In genomic region chr20:36773123-36773547, GRCh38 we compare ENCODE assay signal across 8 cellular contexts. TPM values are rescaled to one million over a fixed set of nuclear protein-coding genes. Genes with fewer than 3 reads are reported as not detected.
DNase-seq lines count a peak whose midpoint lies in the region; ATAC-seq and TF ChIP-seq lines count a peak whose summit lies in the region.

No MANE protein-coding gene starts in this region.

- H3K27ac ChIP-seq in DOHH2 (ENCODE audit: low read depth, low read length) (peak overlapping the region; percentile 61), iPS-20b (ENCODE audit: low read length) (peak overlapping the region; percentile 80), thymus (ENCODE audit: low read depth) (no peak overlapping the region)

- peaks cover 45% of the 10 kb centered on the region for H3K79me2 ChIP-seq in DOHH2 (ENCODE audit: control insufficient read depth, low read length)

- H3K36me3 ChIP-seq in DOHH2 (ENCODE audit: control insufficient read depth, low read length) (peaks cover 35% of the 10 kb centered on the region), iPS-20b (ENCODE audit: insufficient read depth, low read depth, low read length) (peaks cover 25% of the 10 kb centered on the region), thymus (ENCODE audit: control insufficient read depth, insufficient read depth) (peaks cover 8% of the 10 kb centered on the region)

- H3K27ac Mint-ChIP-seq in activated naive CD4-positive, alpha-beta T cell treated with anti-CD3 and anti-CD28 coated beads, Interleukin-2, amount 50 U/mL, for 72 hours = peak overlapping the region; percentile 67 to 92

- WGBS in thymus = 6% methylated on average over 19 of the region's 19 CpGs

- H3K4me2 ChIP-seq in DOHH2 (ENCODE audit: low read length) = peak overlapping the region; percentile 91

- peaks cover 6 to 7% of the 10 kb centered on the region in 2 donors for H3K36me3 Mint-ChIP-seq in activated naive CD4-positive, alpha-beta T cell treated with anti-CD3 and anti-CD28 coated beads, Interleukin-2, amount 50 U/mL, for 72 hours

- peak overlapping the region; percentile 99 for H3K4me3 ChIP-seq in DOHH2 (ENCODE audit: low read length)
- peak overlapping the region; percentile 97 for H3K4me3 ChIP-seq in iPS-20b (ENCODE audit: low read length)
- peak overlapping the region; percentile 74 for H3K4me3 ChIP-seq in thymus (ENCODE audit: low read length)

- no peaks in the 10 kb centered on the region for H4K20me1 ChIP-seq in DOHH2 (ENCODE audit: control insufficient read depth, insufficient read depth, low read depth, low read length)

- ATAC-seq in HG02973 (IDR thresholded peaks at IDR 0.05; ENCODE audit: unreplicated experiment) (peak; percentile 10), HG03139 (IDR thresholded peaks at IDR 0.05; ENCODE audit: unreplicated experiment) (no peak)
- ATAC-seq in activated naive CD4-positive, alpha-beta T cell treated with anti-CD3 and anti-CD28 coated beads, Interleukin-2, amount 50 U/mL, for 72 hours = no peak

- H3K9me3 Mint-ChIP-seq in activated naive CD4-positive, alpha-beta T cell treated with anti-CD3 and anti-CD28 coated beads, Interleukin-2, amount 50 U/mL, for 72 hours = no peaks in the 10 kb centered on the region

- no peaks in the 10 kb centered on the region for H3K9me3 ChIP-seq in DOHH2 (ENCODE audit: control insufficient read depth, insufficient read depth, low read length)
- no peaks in the 10 kb centered on the region for H3K9me3 ChIP-seq in iPS-20b (ENCODE audit: insufficient read depth, low read depth, low read length)
- no peaks in the 10 kb centered on the region for H3K9me3 ChIP-seq in thymus (ENCODE audit: control insufficient read depth)

- DNase-seq in activated naive CD4-positive, alpha-beta T cell treated with anti-CD3 and anti-CD28 coated beads, Interleukin-2, amount 50 U/mL, for 72 hours (ENCODE audit: low spot score in 2 of 2) = no peak
- DNase-seq in activated CD8-positive, alpha-beta memory T cell treated with anti-CD3 and anti-CD28 coated beads, Interleukin-2, amount 50 U/mL, for 4 hours = no peak
- no peak for DNase-seq in activated CD4-positive, CD25-positive, alpha-beta regulatory T cell (lab: John Stamatoyannopoulos, UW)

- H3K9me2 ChIP-seq in DOHH2 (replicated peaks; ENCODE audit: control insufficient read depth, low read length) = no peaks in the 10 kb centered on the region

- no peaks in the 10 kb centered on the region for H3F3A ChIP-seq in DOHH2 (ENCODE audit: control insufficient read depth, insufficient read depth)

- peaks cover 31% of the 10 kb centered on the region for H3K4me1 ChIP-seq in DOHH2 (ENCODE audit: control insufficient read depth, low read length)
- peaks cover 6% of the 10 kb centered on the region; the same call in 1 of the 2 replicates for H3K4me1 ChIP-seq in iPS-20b (ENCODE audit: insufficient read depth, low read length)
- peaks cover 8% of the 10 kb centered on the region for H3K4me1 ChIP-seq in thymus (ENCODE audit: control insufficient read depth, insufficient read depth, low read length)

- no peak for TF ChIP-seq CTCF in DOHH2 (IDR thresholded peaks at IDR 0.05; ENCODE audit: low read depth, low read length, poor library complexity, severe bottlenecking)

- H3K9ac ChIP-seq in iPS-20b (ENCODE audit: low read depth, low read length) = peak overlapping the region; percentile 96

- H3K27me3 ChIP-seq in DOHH2 (ENCODE audit: control insufficient read depth, low read length) (no peaks in the 10 kb centered on the region), iPS-20b (ENCODE audit: insufficient read depth, low read length) (no peaks in the 10 kb centered on the region), thymus (ENCODE audit: control insufficient read depth, insufficient read depth) (no peaks in the 10 kb centered on the region)

RNA-seq across cellular contexts. Expression of gene DSN1, which starts 0.4 kb away (rescaled TPM):
- 10 to 100 TPM; 29.3 to 37.8 TPM for total RNA-seq in activated naive CD4-positive, alpha-beta T cell treated with anti-CD3 and anti-CD28 coated beads, Interleukin-2, amount 50 U/mL, for 72 hours
- polyA plus RNA-seq in thymus = 16.4 TPM

RNA-seq across cellular contexts. Expression of gene NDRG3, which starts 27.2 kb away (rescaled TPM):
- 10 to 100 TPM; 28.8 to 42.1 TPM for total RNA-seq in activated naive CD4-positive, alpha-beta T cell treated with anti-CD3 and anti-CD28 coated beads, Interleukin-2, amount 50 U/mL, for 72 hours
- polyA plus RNA-seq in thymus = 18.9 TPM
